ENCODE assay signal across 23 cellular contexts in genomic region chr17:55290721-55291507, GRCh38.
"Had no signal": no experiment of that assay in that cellular context is flagged by ENCODE, and none has a peak within 500 bp of the region (broad histone marks: within the 10 kb centered on the region; RNA-seq: fewer than 3 reads in every experiment).

No MANE protein-coding gene starts in this region.

- H3K27ac Mint-ChIP-seq: memory B cell; natural killer cell; stimulated activated effector memory CD8-positive, alpha-beta T cell treated with anti-CD3 and anti-CD28 coated beads, Interleukin-12 subunit alpha, Interleukin-12 subunit beta, amount 100 ng/mL, for 72 hours; type B pancreatic cell had no signal

- H3K27me3 ChIP-seq: dorsolateral prefrontal cortex, gastrocnemius medialis, heart left ventricle, pancreas, stomach, testis, tibial artery had no signal

- H3K4me3 Mint-ChIP-seq: memory B cell; natural killer cell; stimulated activated effector memory CD8-positive, alpha-beta T cell treated with anti-CD3 and anti-CD28 coated beads, Interleukin-12 subunit alpha, Interleukin-12 subunit beta, amount 100 ng/mL, for 72 hours; type B pancreatic cell had no signal

- ATAC-seq: gastrocnemius medialis; heart left ventricle; natural killer cell; pancreas; sciatic nerve; stimulated activated effector memory CD8-positive, alpha-beta T cell treated with anti-CD3 and anti-CD28 coated beads, Interleukin-12 subunit alpha, Interleukin-12 subunit beta, amount 100 ng/mL, for 72 hours had no signal

- H3K27me3 Mint-ChIP-seq: type B pancreatic cell had no signal

- H3K4me3 ChIP-seq: dorsolateral prefrontal cortex, gastrocnemius medialis, heart left ventricle, lung, pancreas, stomach, testis, tibial artery had no signal

- H3K36me3 Mint-ChIP-seq: memory B cell; natural killer cell; stimulated activated effector memory CD8-positive, alpha-beta T cell treated with anti-CD3 and anti-CD28 coated beads, Interleukin-12 subunit alpha, Interleukin-12 subunit beta, amount 100 ng/mL, for 72 hours; type B pancreatic cell had no signal

- H3K4me1 Mint-ChIP-seq: natural killer cell had no signal

- H3K36me3 ChIP-seq: gastrocnemius medialis, pancreas, stomach had no signal

- DNase-seq: cerebellar nuclear complex; dorsolateral prefrontal cortex; effector CD4-positive, alpha-beta T cell; foreskin fibroblast; gastrocnemius medialis; heart left ventricle; hippocampal formation; natural killer cell; occipital lobe; pancreas; retina; stimulated activated CD4-positive, alpha-beta T cell treated with anti-CD3 and anti-CD28 coated beads, Interleukin-2, amount 100 ng/mL, for 24 hours; stimulated activated CD4-positive, alpha-beta T cell treated with anti-CD3 and anti-CD28 coated beads, Interleukin-4, amount 100 ng/mL, for 24 hours; stimulated activated naive CD4-positive, alpha-beta T cell treated with Interleukin-2 at 50 U/mL for 16 hours; stomach; substantia nigra; testis; tibial artery had no signal

- H3K9me3 ChIP-seq: gastrocnemius medialis, pancreas, stomach, testis, tibial artery had no signal

- H3K27ac ChIP-seq: gastrocnemius medialis, pancreas, testis, tibial artery had no signal
